In genomic region chr1:26224606-26225005, GRCh38 we compare ENCODE assay signal across 17 cellular contexts. TPM values are rescaled to one million over a fixed set of nuclear protein-coding genes. Genes with fewer than 3 reads are reported as not detected.
A peak's percentile ranks its signal among the peaks of the same experiment; 100 is the strongest.
DNase-seq lines count a peak whose midpoint lies in the region; ATAC-seq and TF ChIP-seq lines count a peak whose summit lies in the region.
"Had no signal": no experiment of that assay in that cellular context is flagged by ENCODE, and none has a peak within 500 bp of the region (broad histone marks: within the 10 kb centered on the region; RNA-seq: fewer than 3 reads in every experiment).

No MANE protein-coding gene starts in this region.

- H3K4me1 Mint-ChIP-seq in IgD-negative memory B cell (peaks cover 10% of the 10 kb centered on the region in 3 donors), progenitor cell of endocrine pancreas (ENCODE audit: low read depth) (peaks cover 7% of the 10 kb centered on the region)
- H3K4me1 Mint-ChIP-seq in activated CD8-positive, alpha-beta memory T cell treated with anti-CD3 and anti-CD28 coated beads, Interleukin-2, amount 10 ng/mL, durations not matched to agents 7 days and 5 days = peaks cover 13% of the 10 kb centered on the region

- ATAC-seq in activated CD8-positive, alpha-beta memory T cell treated with anti-CD3 and anti-CD28 coated beads, Interleukin-2, amount 10 ng/mL, durations not matched to agents 7 days and 5 days = no peak
- no peak for ATAC-seq in GM21786 (IDR thresholded peaks at IDR 0.05; ENCODE audit: unreplicated experiment)

- no peaks in the 10 kb centered on the region for H3K36me3 Mint-ChIP-seq in IgD-negative memory B cell
- H3K36me3 Mint-ChIP-seq in progenitor cell of endocrine pancreas (ENCODE audit: insufficient read depth) = no peaks in the 10 kb centered on the region
- peaks cover 2% of the 10 kb centered on the region for H3K36me3 Mint-ChIP-seq in activated CD8-positive, alpha-beta memory T cell treated with anti-CD3 and anti-CD28 coated beads, Interleukin-2, amount 10 ng/mL, durations not matched to agents 7 days and 5 days

- H3K4me3 Mint-ChIP-seq in IgD-negative memory B cell (peak overlapping the region in 3 of 4 donors; percentile 45 to 87 (median 46)), progenitor cell of endocrine pancreas (ENCODE audit: low read depth) (peak overlapping the region; percentile 75)
- no peak overlapping the region for H3K4me3 Mint-ChIP-seq in activated CD8-positive, alpha-beta memory T cell treated with anti-CD3 and anti-CD28 coated beads, Interleukin-2, amount 10 ng/mL, durations not matched to agents 7 days and 5 days

- CTCF ChIA-PET in activated CD8-positive, alpha-beta memory T cell treated with anti-CD3 and anti-CD28 coated beads, Interleukin-2, amount 10 ng/mL, durations not matched to agents 7 days and 5 days (lab: Charles Lee) = interaction anchor here (2.9 kb wide), 1 partner anchor 9 kb away, joined by 26 read pairs; the partner anchor contains the start of gene CEP85

- no peaks in the 10 kb centered on the region for H3K36me3 ChIP-seq in BLaER1 treated with 17β-estradiol and CSF1 and Interleukin-3, amounts not matched to agents 10 nM and 100 nM
- H3K36me3 ChIP-seq in iPS-20b (ENCODE audit: insufficient read depth, low read depth, low read length) (no peaks in the 10 kb centered on the region), SJCRH30 (no peaks in the 10 kb centered on the region)
- H3K36me3 ChIP-seq: gastroesophageal sphincter, spleen had no signal

- DNase-seq in progenitor cell of endocrine pancreas (ENCODE audit: low spot score, unreplicated experiment) (no peak), DMS153 treated with DMSO at 0.1 percent for 48 hours (lab: John Stamatoyannopoulos, UW; ENCODE audit: unreplicated experiment) (no peak), SJCRH30 (no peak)
- DNase-seq in activated CD8-positive, alpha-beta memory T cell treated with anti-CD3 and anti-CD28 coated beads, Interleukin-2, amount 10 ng/mL, durations not matched to agents 7 days and 5 days = no peak
- DNase-seq: AML-193, Karpas-422, NCI-H146 had no signal

- no peaks in the 10 kb centered on the region for H4K20me1 ChIP-seq in BLaER1 treated with 17β-estradiol and CSF1 and Interleukin-3, amounts not matched to agents 10 nM and 100 nM

- H3K9ac ChIP-seq in BLaER1 treated with 17β-estradiol and CSF1 and Interleukin-3, amounts not matched to agents 10 nM and 100 nM = no peak overlapping the region
- no peak overlapping the region for H3K9ac ChIP-seq in iPS-20b (ENCODE audit: low read depth, low read length)

- H3K4me3 ChIP-seq in BLaER1 treated with 17β-estradiol and CSF1 and Interleukin-3, amounts not matched to agents 10 nM and 100 nM = peak overlapping the region in 2 of 10 experiments; percentile 37 to 64; a peak in 3 of 20 replicates
- H3K4me3 ChIP-seq in iPS-20b (ENCODE audit: low read length) (peak overlapping the region; percentile 76; the same call in 1 of the 2 replicates), SJCRH30 (no peak overlapping the region)

- peaks cover 21 to 38% (median 29%) of the 10 kb centered on the region in 11 experiments for H3K27me3 ChIP-seq in BLaER1 treated with 17β-estradiol and CSF1 and Interleukin-3, amounts not matched to agents 10 nM and 100 nM
- H3K27me3 ChIP-seq in iPS-20b (ENCODE audit: insufficient read depth, low read length) (peaks cover 37% of the 10 kb centered on the region), SJCRH30 (peaks cover 44% of the 10 kb centered on the region)

- no peak for TF ChIP-seq CTCF in progenitor cell of endocrine pancreas (IDR thresholded peaks at IDR 0.05; ENCODE audit: unreplicated experiment)

- H3K27ac ChIP-seq in BLaER1 treated with 17β-estradiol and CSF1 and Interleukin-3, amounts not matched to agents 10 nM and 100 nM = no peak overlapping the region
- H3K27ac ChIP-seq in iPS-20b (ENCODE audit: low read length) (no peak overlapping the region), SJCRH30 (no peak overlapping the region)
- H3K27ac ChIP-seq: gastroesophageal sphincter had no signal

- H3K27ac Mint-ChIP-seq in IgD-negative memory B cell (no peak overlapping the region), progenitor cell of endocrine pancreas (no peak overlapping the region)
- no peak overlapping the region for H3K27ac Mint-ChIP-seq in activated CD8-positive, alpha-beta memory T cell treated with anti-CD3 and anti-CD28 coated beads, Interleukin-2, amount 10 ng/mL, durations not matched to agents 7 days and 5 days

- no peaks in the 10 kb centered on the region for H3K9me3 Mint-ChIP-seq in IgD-negative memory B cell
- no peaks in the 10 kb centered on the region for H3K9me3 Mint-ChIP-seq in progenitor cell of endocrine pancreas (ENCODE audit: low read depth)
- H3K9me3 Mint-ChIP-seq in activated CD8-positive, alpha-beta memory T cell treated with anti-CD3 and anti-CD28 coated beads, Interleukin-2, amount 10 ng/mL, durations not matched to agents 7 days and 5 days (ENCODE audit: low read depth) = no peaks in the 10 kb centered on the region

- H3K27me3 Mint-ChIP-seq in IgD-negative memory B cell (peaks cover 32% of the 10 kb centered on the region), progenitor cell of endocrine pancreas (peaks cover 24% of the 10 kb centered on the region)
- H3K27me3 Mint-ChIP-seq in activated CD8-positive, alpha-beta memory T cell treated with anti-CD3 and anti-CD28 coated beads, Interleukin-2, amount 10 ng/mL, durations not matched to agents 7 days and 5 days = peaks cover 45% of the 10 kb centered on the region

- H3K4me1 ChIP-seq in BLaER1 treated with 17β-estradiol and CSF1 and Interleukin-3, amounts not matched to agents 10 nM and 100 nM = peaks cover 0 to 25% (median 13%) of the 10 kb centered on the region in 10 experiments; a peak in 12 of 20 replicates
- H3K4me1 ChIP-seq in iPS-20b (ENCODE audit: insufficient read depth, low read length) = no peaks in the 10 kb centered on the region
- H3K4me1 ChIP-seq in SJCRH30 = peaks cover 13% of the 10 kb centered on the region; the same call in 1 of the 2 replicates

- H3K4me2 ChIP-seq in BLaER1 treated with 17β-estradiol and CSF1 and Interleukin-3, amounts not matched to agents 10 nM and 100 nM = peak overlapping the region in 8 of 11 experiments; percentile 60 to 78 (median 68); a peak in 11 of 22 replicates

- H3K9me3 ChIP-seq in BLaER1 treated with 17β-estradiol and CSF1 and Interleukin-3, amounts not matched to agents 10 nM and 100 nM (replicated peaks in 1 of 11) = no peaks in the 10 kb centered on the region
- H3K9me3 ChIP-seq in iPS-20b (ENCODE audit: insufficient read depth, low read depth, low read length) (no peaks in the 10 kb centered on the region), SJCRH30 (replicated peaks) (no peaks in the 10 kb centered on the region)
- H3K9me3 ChIP-seq: gastroesophageal sphincter, spleen had no signal

RNA-seq across cellular contexts. Expression of gene CEP85, which starts 9.4 kb away (rescaled TPM):
- polyA plus RNA-seq in IgD-negative memory B cell = 6.6 TPM
- total RNA-seq in progenitor cell of endocrine pancreas = 20.8 and 21.3 TPM in 2 replicates
- total RNA-seq in SJCRH30 (2014; rRNA removed; shearing (Covaris generic)) = 34.8 and 39.1 TPM in 2 replicates
- total RNA-seq in activated CD8-positive, alpha-beta memory T cell treated with anti-CD3 and anti-CD28 coated beads, Interleukin-2, amount 10 ng/mL, durations not matched to agents 7 days and 5 days = 10 to 100 TPM; 42.0 to 56.3 TPM

RNA-seq across cellular contexts. Expression of gene CATSPER4, which starts 34.2 kb away (rescaled TPM):
- not detected for polyA plus RNA-seq in IgD-negative memory B cell
- not detected in 2 replicates for total RNA-seq in progenitor cell of endocrine pancreas
- total RNA-seq in SJCRH30 (2014; rRNA removed; shearing (Covaris generic)) = not detected in 2 replicates
- under 1 TPM in 1 of 2 experiments, not detected in 1; 0.15 TPM for total RNA-seq in activated CD8-positive, alpha-beta memory T cell treated with anti-CD3 and anti-CD28 coated beads, Interleukin-2, amount 10 ng/mL, durations not matched to agents 7 days and 5 days
- total RNA-seq: gastroesophageal sphincter, myocyte, NCI-H460, OCI-LY7, spleen had no signal

RNA-seq across cellular contexts. Expression of gene CNKSR1, which starts 47.3 kb away (rescaled TPM):
- 2.2 TPM for polyA plus RNA-seq in IgD-negative memory B cell
- 52.0 and 52.1 TPM in 2 replicates for total RNA-seq in progenitor cell of endocrine pancreas
- total RNA-seq in SJCRH30 (2014; rRNA removed; shearing (Covaris generic)) = 1.2 and 2.6 TPM in 2 replicates
- 1 to 10 TPM; 1.4 to 1.5 TPM for total RNA-seq in activated CD8-positive, alpha-beta memory T cell treated with anti-CD3 and anti-CD28 coated beads, Interleukin-2, amount 10 ng/mL, durations not matched to agents 7 days and 5 days

RNA-seq across cellular contexts. Expression of gene ZNF593OS, which starts 53.0 kb away (rescaled TPM):
- 0.61 TPM for polyA plus RNA-seq in IgD-negative memory B cell
- total RNA-seq in progenitor cell of endocrine pancreas = not detected in 2 replicates
- not detected in 2 replicates for total RNA-seq in SJCRH30 (2014; rRNA removed; shearing (Covaris generic))
- total RNA-seq in activated CD8-positive, alpha-beta memory T cell treated with anti-CD3 and anti-CD28 coated beads, Interleukin-2, amount 10 ng/mL, durations not matched to agents 7 days and 5 days = not detected
- total RNA-seq: gastroesophageal sphincter, kidney epithelial cell, myocyte, NCI-H460, OCI-LY7, spleen had no signal

RNA-seq across cellular contexts. Expression of gene ZNF593, which starts 54.9 kb away (rescaled TPM):
- polyA plus RNA-seq in IgD-negative memory B cell = 43.7 TPM
- 28.9 and 32.1 TPM in 2 replicates for total RNA-seq in progenitor cell of endocrine pancreas
- total RNA-seq in SJCRH30 (2014; rRNA removed; shearing (Covaris generic)) = 27.4 and 38.8 TPM in 2 replicates
- 10 to 100 TPM; 40.1 to 48.1 TPM for total RNA-seq in activated CD8-positive, alpha-beta memory T cell treated with anti-CD3 and anti-CD28 coated beads, Interleukin-2, amount 10 ng/mL, durations not matched to agents 7 days and 5 days

Comparison
In these comparisons a context has a peak if more than half of its experiments do, and no peak if none do; other contexts are left out.
1. RNA of gene CNKSR1, which starts 47.3 kb away (total RNA-seq): 52.0 to 52.1 TPM in progenitor cell of endocrine pancreas; 1.2 to 2.6 TPM in SJCRH30 and 1.4 to 1.5 TPM in activated CD8-positive, alpha-beta memory T cell treated with anti-CD3 and anti-CD28 coated beads, Interleukin-2, amount 10 ng/mL, durations not matched to agents 7 days and 5 days; every median in the first group is over 10 times any median in the second.